21 cellular contexts compared by ENCODE assay signal in genomic region chr20:23112595-23112994, GRCh38. TPM values are rescaled to one million over a fixed set of nuclear protein-coding genes. Genes with fewer than 3 reads are reported as not detected.
A peak's percentile ranks its signal among the peaks of the same experiment; 100 is the strongest.
DNase-seq lines count a peak whose midpoint lies in the region; ATAC-seq and TF ChIP-seq lines count a peak whose summit lies in the region.
"Had no signal": no experiment of that assay in that cellular context is flagged by ENCODE, and none has a peak within 500 bp of the region (broad histone marks: within the 10 kb centered on the region; RNA-seq: fewer than 3 reads in every experiment).

No MANE protein-coding gene starts in this region.

- TF ChIP-seq CTCF in DND-41 (IDR thresholded peaks at IDR 0.05; ENCODE audit: borderline replicate concordance, extremely low read depth, low read length, poor library complexity, severe bottlenecking) (peak; percentile 5), neutrophil (IDR thresholded peaks at IDR 0.05) (no peak), PC-3 (conservative IDR thresholded peaks at IDR 0.05; ENCODE audit: low read depth, low read length) (no peak), GM13976 (IDR thresholded peaks at IDR 0.05; ENCODE audit: borderline replicate concordance, control extremely low read depth, extremely low read depth, insufficient read depth, missing control alignments) (no peak)

- H2AFZ ChIP-seq in DND-41 (ENCODE audit: low read depth, low read length) (no peak overlapping the region), PC-3 (ENCODE audit: low read length) (no peak overlapping the region)
- H2AFZ ChIP-seq: PC-9 had no signal

- no peaks in the 10 kb centered on the region for H3K9me2 ChIP-seq in PC-3 (replicated peaks; ENCODE audit: low read length)

- no peak overlapping the region for H3K4me3 ChIP-seq in BLaER1 treated with 17β-estradiol and CSF1 and Interleukin-3, amounts not matched to agents 10 nM and 100 nM
- no peak overlapping the region for H3K4me3 ChIP-seq in DND-41 (ENCODE audit: low read depth in 1 of 2, low read length in 2 of 2)
- no peak overlapping the region for H3K4me3 ChIP-seq in neutrophil (ENCODE audit: low read depth in 1 of 2, low read length in 1 of 2)
- H3K4me3 ChIP-seq in PC-3 (ENCODE audit: low read length), result no peak overlapping the region
- H3K4me3 ChIP-seq: MG63, PC-9, SJSA1 had no signal

- no peaks in the 10 kb centered on the region for H3K79me2 ChIP-seq in DND-41 (ENCODE audit: insufficient read depth, low read length)
- no peaks in the 10 kb centered on the region for H3K79me2 ChIP-seq in PC-3 (ENCODE audit: low read length)

- BruUV-seq in PC-3 (replicated peaks; lab: Mats Ljungman, UMichigan), result no TSS peak

- no peaks in the 10 kb centered on the region; a peak in 1 of 22 replicates for H4K20me1 ChIP-seq in BLaER1 treated with 17β-estradiol and CSF1 and Interleukin-3, amounts not matched to agents 10 nM and 100 nM
- H4K20me1 ChIP-seq in DND-41 (ENCODE audit: insufficient read depth, low read length) (no peaks in the 10 kb centered on the region), PC-3 (ENCODE audit: low read length) (no peaks in the 10 kb centered on the region)

- H3K27ac ChIP-seq in BLaER1 treated with 17β-estradiol and CSF1 and Interleukin-3, amounts not matched to agents 10 nM and 100 nM, result peak overlapping the region in 6 of 11 experiments; percentile 23 to 85 (median 48); a peak in 7 of 22 replicates
- peak overlapping the region; percentile 94 for H3K27ac ChIP-seq in DND-41 (ENCODE audit: low read length)
- peak overlapping the region; percentile 90 for H3K27ac ChIP-seq in neutrophil
- no peak overlapping the region for H3K27ac ChIP-seq in PC-3 (ENCODE audit: low read length)
- H3K27ac ChIP-seq: PC-9, SJSA1 had no signal

- CTCF ChIA-PET in PC-3 (lab: Charles Lee), result no interaction called here

- ATAC-seq in DND-41 (ENCODE audit: insufficient read depth, low read depth) (peak; percentile 61), PC-3 (no peak), GM21447 (IDR thresholded peaks at IDR 0.05; ENCODE audit: unreplicated experiment) (no peak)
- ATAC-seq: T-cell had no signal

- H3K4me2 ChIP-seq in BLaER1 treated with 17β-estradiol and CSF1 and Interleukin-3, amounts not matched to agents 10 nM and 100 nM, result peak overlapping the region; percentile 71 to 97 (median 84)
- no peak overlapping the region for H3K4me2 ChIP-seq in DND-41 (ENCODE audit: insufficient read depth, low read length)
- H3K4me2 ChIP-seq in PC-3 (ENCODE audit: low read length), result no peak overlapping the region
- H3K4me2 ChIP-seq: PC-9 had no signal

- intact Hi-C loops in PC-3 (cut with micrococcal nuclease), result no loop called here

- H3K9me3 ChIP-seq in BLaER1 treated with 17β-estradiol and CSF1 and Interleukin-3, amounts not matched to agents 10 nM and 100 nM (replicated peaks in 1 of 11), result no peaks in the 10 kb centered on the region
- no peaks in the 10 kb centered on the region for H3K9me3 ChIP-seq in DND-41 (ENCODE audit: insufficient read depth, low read length, severe bottlenecking)
- no peaks in the 10 kb centered on the region for H3K9me3 ChIP-seq in neutrophil
- H3K9me3 ChIP-seq in PC-3 (ENCODE audit: low read length), result no peaks in the 10 kb centered on the region
- H3K9me3 ChIP-seq: MG63, SJSA1 had no signal

- POLR2A ChIA-PET in PC-3 (lab: Charles Lee; ENCODE audit: unreplicated experiment), result no interaction called here

- H3F3A ChIP-seq in PC-3 (ENCODE audit: low read length, unreplicated experiment), result no peaks in the 10 kb centered on the region

- peaks cover 64 to 97% (median 79%) of the 10 kb centered on the region in 10 experiments for H3K4me1 ChIP-seq in BLaER1 treated with 17β-estradiol and CSF1 and Interleukin-3, amounts not matched to agents 10 nM and 100 nM
- peaks cover 73% of the 10 kb centered on the region for H3K4me1 ChIP-seq in DND-41 (ENCODE audit: insufficient read depth, low read length)
- H3K4me1 ChIP-seq in neutrophil (ENCODE audit: control insufficient read depth in 1 of 2, insufficient read depth in 1 of 2, low read depth in 1 of 2, low read length in 1 of 2), result peaks cover 66 to 78% of the 10 kb centered on the region in 2 experiments
- no peaks in the 10 kb centered on the region; the same call in 1 of the 2 replicates for H3K4me1 ChIP-seq in PC-3 (ENCODE audit: insufficient read depth, low read length)
- H3K4me1 ChIP-seq: SJSA1 had no signal

- no peaks in the 10 kb centered on the region for H3K27me3 ChIP-seq in BLaER1 treated with 17β-estradiol and CSF1 and Interleukin-3, amounts not matched to agents 10 nM and 100 nM
- H3K27me3 ChIP-seq in DND-41 (ENCODE audit: insufficient read depth, low read length, poor library complexity), result no peaks in the 10 kb centered on the region
- H3K27me3 ChIP-seq in neutrophil, result no peaks in the 10 kb centered on the region
- 0 out of 2 replicates have a peak, but pooled peaks cover 7% of the 10 kb centered on the region for H3K27me3 ChIP-seq in PC-3 (ENCODE audit: low read length)
- H3K27me3 ChIP-seq: MG63, SJSA1 had no signal

- H3K36me3 ChIP-seq in BLaER1 treated with 17β-estradiol and CSF1 and Interleukin-3, amounts not matched to agents 10 nM and 100 nM, result peaks cover 0 to 47% (median 0%) of the 10 kb centered on the region in 11 experiments; a peak in 6 of 22 replicates
- H3K36me3 ChIP-seq in DND-41 (ENCODE audit: insufficient read depth, low read length), result no peaks in the 10 kb centered on the region
- no peaks in the 10 kb centered on the region for H3K36me3 ChIP-seq in neutrophil
- no peaks in the 10 kb centered on the region for H3K36me3 ChIP-seq in PC-3 (ENCODE audit: low read depth, low read length)
- H3K36me3 ChIP-seq: MG63, SJSA1 had no signal

- in situ Hi-C loops in GM13976 (cut with MboI; ENCODE audit: low sequenced_read_pairs, unreplicated experiment), result no loop called here

- DNase-seq in DND-41 (peak; percentile 61), NCI-H774 (lab: John Stamatoyannopoulos, UW) (peak; percentile 19), PC-3 (no peak), GM13976 (ENCODE audit: low spot score) (no peak)
- DNase-seq: DMS153, HCEC 1CT, IMR-90, KG1, MG63, NCI-H1105 treated with DMSO at 0.1 percent for 48 hours, NCI-H187, NCI-H2171 treated with DMSO at 0.1 percent for 48 hours, NCI-H345, NCI-H524 treated with DMSO at 0.1 percent for 48 hours, PC-9, Right ventricle myocardium superior, T-cell had no signal

- peak overlapping the region in 7 of 11 experiments; percentile 8 to 54 (median 40); a peak in 8 of 22 replicates for H3K9ac ChIP-seq in BLaER1 treated with 17β-estradiol and CSF1 and Interleukin-3, amounts not matched to agents 10 nM and 100 nM
- H3K9ac ChIP-seq in DND-41 (ENCODE audit: low read depth, low read length) (0 out of 2 replicates have a peak overlapping the region, but pooled peaks have one; percentile 14), PC-3 (ENCODE audit: low read length) (no peak overlapping the region)

RNA-seq across cellular contexts. Expression of gene CD93, which starts 26.5 kb away (rescaled TPM):
- not detected in 2 replicates for total RNA-seq in PC-3 (2014; rRNA removed)
- total RNA-seq: SJSA1 had no signal

Comparison
In these comparisons a context has a peak if more than half of its experiments do, and no peak if none do; other contexts are left out.
1. H3K4me2 ChIP-seq: peak in BLaER1 treated with 17β-estradiol and CSF1 and Interleukin-3, amounts not matched to agents 10 nM and 100 nM (11 of 11); none in DND-41 (single experiment) and PC-3 (single experiment).
2. DNase-seq: peak in DND-41 (single experiment) and NCI-H774 (single experiment); none in PC-3 (single experiment) and GM13976 (single experiment).